Comparison of ENCODE assay signal across 19 cellular contexts in genomic region chr2:230881840-230882239, GRCh38. TPM values are rescaled to one million over a fixed set of nuclear protein-coding genes. Genes with fewer than 3 reads are reported as not detected.
"Had no signal": no experiment of that assay in that cellular context is flagged by ENCODE, and none has a peak within 500 bp of the region (broad histone marks: within the 10 kb centered on the region; RNA-seq: fewer than 3 reads in every experiment).

No MANE protein-coding gene starts in this region.

- H3K27ac ChIP-seq: coronary artery, esophagus squamous epithelium, hepatocyte, thyroid gland had no signal

- ATAC-seq: activated CD8-positive, alpha-beta T cell treated with anti-CD3 and anti-CD28 coated beads, Interleukin-2, amount 10 ng/mL, durations not matched to agents 7 days and 5 days; stimulated activated memory B cell treated with anti-CD40 and anti-IgM and Interleukin-4, amounts not matched to agents 10 μg/mL and 1 μg/mL and 100 μg/mL, for 72 hours had no signal

- H3K4me3 ChIP-seq: coronary artery, esophagus squamous epithelium, hepatocyte, thyroid gland had no signal

- H3K27me3 ChIP-seq: esophagus squamous epithelium, hepatocyte, thyroid gland had no signal

- H3K36me3 Mint-ChIP-seq: activated naive CD8-positive, alpha-beta T cell had no signal

- H3K27ac Mint-ChIP-seq: activated CD4-positive, alpha-beta T cell treated with anti-CD3 and anti-CD28 coated beads, Interleukin-2, amount 10 ng/mL, durations not matched to agents 24 days and 14 days; activated CD8-positive, alpha-beta T cell treated with anti-CD3 and anti-CD28 coated beads, Interleukin-2, amount 10 ng/mL, durations not matched to agents 7 days and 5 days; activated naive CD8-positive, alpha-beta T cell; stimulated activated memory B cell treated with anti-CD40 and anti-IgM and Interleukin-4, amounts not matched to agents 10 μg/mL and 1 μg/mL and 100 μg/mL, for 72 hours had no signal

- H3K4me1 ChIP-seq: esophagus squamous epithelium, thyroid gland had no signal

- H3K4me1 Mint-ChIP-seq: activated CD4-positive, alpha-beta T cell treated with anti-CD3 and anti-CD28 coated beads, Interleukin-2, amount 10 ng/mL, durations not matched to agents 24 days and 14 days had no signal

- H3K4me3 Mint-ChIP-seq: activated CD4-positive, alpha-beta T cell treated with anti-CD3 and anti-CD28 coated beads, Interleukin-2, amount 10 ng/mL, durations not matched to agents 24 days and 14 days; activated CD8-positive, alpha-beta T cell treated with anti-CD3 and anti-CD28 coated beads, Interleukin-2, amount 10 ng/mL, durations not matched to agents 7 days and 5 days; activated naive CD8-positive, alpha-beta T cell; brain; central memory CD8-positive, alpha-beta T cell; stimulated activated memory B cell treated with anti-CD40 and anti-IgM and Interleukin-4, amounts not matched to agents 10 μg/mL and 1 μg/mL and 100 μg/mL, for 72 hours had no signal

- DNase-seq: activated CD4-positive, alpha-beta T cell treated with anti-CD3 and anti-CD28 coated beads, Interleukin-2, amount 10 ng/mL, durations not matched to agents 24 days and 14 days; activated CD4-positive, CD25-positive, alpha-beta regulatory T cell; activated CD8-positive, alpha-beta T cell treated with anti-CD3 and anti-CD28 coated beads, Interleukin-2, amount 10 ng/mL, durations not matched to agents 7 days and 5 days; activated T-cell treated with anti-CD3 and anti-CD28 coated beads for 4 hours; effector CD4-positive, alpha-beta T cell; esophagus squamous epithelium; mesendoderm; stimulated activated CD4-positive, alpha-beta T cell treated with anti-CD3 and anti-CD28 coated beads, Interleukin-2, amount 100 ng/mL, for 48 hours; T-helper 2 cell; thyroid gland had no signal

- H3K36me3 ChIP-seq: thyroid gland had no signal

- H3K9me3 ChIP-seq: esophagus squamous epithelium, thyroid gland had no signal

- H3K9me3 Mint-ChIP-seq: activated CD4-positive, alpha-beta T cell treated with anti-CD3 and anti-CD28 coated beads, Interleukin-2, amount 10 ng/mL, durations not matched to agents 24 days and 14 days; central memory CD8-positive, alpha-beta T cell; stimulated activated memory B cell treated with anti-CD40 and anti-IgM and Interleukin-4, amounts not matched to agents 10 μg/mL and 1 μg/mL and 100 μg/mL, for 72 hours had no signal

- H3K27me3 Mint-ChIP-seq: activated naive CD8-positive, alpha-beta T cell; brain; stimulated activated memory B cell treated with anti-CD40 and anti-IgM and Interleukin-4, amounts not matched to agents 10 μg/mL and 1 μg/mL and 100 μg/mL, for 72 hours had no signal

RNA-seq across cellular contexts. Expression of gene GPR55, which starts 43.2 kb away (rescaled TPM):
- total RNA-seq: endothelial cell of umbilical vein, fibroblast of villous mesenchyme, glomerular endothelial cell had no signal
